ENCODE assay signal across 8 cellular contexts in genomic region chr1:26706315-26706714, GRCh38. TPM values are rescaled to one million over a fixed set of nuclear protein-coding genes. Genes with fewer than 3 reads are reported as not detected.
DNase-seq lines count a peak whose midpoint lies in the region; ATAC-seq and TF ChIP-seq lines count a peak whose summit lies in the region.

No MANE protein-coding gene starts in this region.

- peaks cover 61% of the 10 kb centered on the region for H3K4me1 ChIP-seq in ACC112 (ENCODE audit: control insufficient read depth, insufficient read depth, low read length, unreplicated experiment)
- H3K4me1 ChIP-seq in KMS-11 (ENCODE audit: low read depth, poor library complexity, severe bottlenecking), result peaks cover 82% of the 10 kb centered on the region

- no peak for DNase-seq in chondrocyte (ENCODE audit: low spot score)
- DNase-seq in natural killer cell, result no peak
- DNase-seq in endothelial cell (ENCODE audit: low spot score), result no peak
- no peak for DNase-seq in GM10266 (ENCODE audit: extremely low spot score)

- intact Hi-C loops in natural killer cell (cut with micrococcal nuclease), result loop anchor here (2.0 kb wide), 1 partner anchor 16 kb away; no protein-coding TSS in a partner anchor

- peaks cover 52% of the 10 kb centered on the region for H4K20me1 ChIP-seq in KMS-11 (ENCODE audit: insufficient read depth)

- TF ChIP-seq CTCF in KMS-11 (conservative IDR thresholded peaks at IDR 0.05; ENCODE audit: low read depth, low read length) (no peak), chondrocyte (IDR thresholded peaks at IDR 0.05) (no peak), natural killer cell (IDR thresholded peaks at IDR 0.05) (no peak), endothelial cell (IDR thresholded peaks at IDR 0.05; ENCODE audit: unreplicated experiment) (no peak), GM10266 (IDR thresholded peaks at IDR 0.05; ENCODE audit: control insufficient read depth, insufficient read depth, low read depth, missing control alignments) (no peak)

- H3K36me3 ChIP-seq in ACC112 (ENCODE audit: insufficient read depth, low read length) (peaks cover 3% of the 10 kb centered on the region; the same call in 1 of the 2 replicates), KMS-11 (ENCODE audit: insufficient read depth) (no peaks in the 10 kb centered on the region)

- H3K36me3 Mint-ChIP-seq in chondrocyte (ENCODE audit: low read depth) (peaks cover 2% of the 10 kb centered on the region), natural killer cell (no peaks in the 10 kb centered on the region), endothelial cell (ENCODE audit: low read depth, unreplicated experiment) (peaks cover 9% of the 10 kb centered on the region)

- no peak overlapping the region; the same call in 1 of the 2 replicates for H3K9ac ChIP-seq in KMS-11

- H3K79me2 ChIP-seq in ACC112 (ENCODE audit: control insufficient read depth, insufficient read depth, low read length, unreplicated experiment) (peaks cover 91% of the 10 kb centered on the region), KMS-11 (ENCODE audit: insufficient read depth, low read depth) (peaks cover 95% of the 10 kb centered on the region)

- peak overlapping the region; percentile 36; the same call in 1 of the 2 replicates for H3K4me2 ChIP-seq in KMS-11

- H3K27me3 Mint-ChIP-seq in chondrocyte (ENCODE audit: low read depth), result no peaks in the 10 kb centered on the region
- no peaks in the 10 kb centered on the region for H3K27me3 Mint-ChIP-seq in natural killer cell (ENCODE audit: low read depth in 2 of 2)
- H3K27me3 Mint-ChIP-seq in endothelial cell (ENCODE audit: unreplicated experiment), result no peaks in the 10 kb centered on the region

- H3K9me3 Mint-ChIP-seq in chondrocyte (ENCODE audit: low read depth), result no peaks in the 10 kb centered on the region
- H3K9me3 Mint-ChIP-seq in natural killer cell, result no peaks in the 10 kb centered on the region
- no peaks in the 10 kb centered on the region for H3K9me3 Mint-ChIP-seq in endothelial cell (ENCODE audit: unreplicated experiment)

- H3K27ac Mint-ChIP-seq in chondrocyte (ENCODE audit: unreplicated experiment) (peak overlapping the region; percentile 94), natural killer cell (peak overlapping the region; percentile 82 to 85), endothelial cell (ENCODE audit: unreplicated experiment) (no peak overlapping the region)

- H3K27ac ChIP-seq in ACC112 (ENCODE audit: low read depth, low read length) (peak overlapping the region; percentile 76), KMS-11 (peak overlapping the region; percentile 21; the same call in 1 of the 2 replicates)

- H2AFZ ChIP-seq in ACC112 (ENCODE audit: low read length, unreplicated experiment) (no peak overlapping the region), KMS-11 (ENCODE audit: low read depth) (no peak overlapping the region)

- peaks cover 43% of the 10 kb centered on the region for H3K4me1 Mint-ChIP-seq in chondrocyte (ENCODE audit: low read depth)
- peaks cover 35 to 52% of the 10 kb centered on the region in 2 donors for H3K4me1 Mint-ChIP-seq in natural killer cell
- peaks cover 24% of the 10 kb centered on the region for H3K4me1 Mint-ChIP-seq in endothelial cell (ENCODE audit: unreplicated experiment)

- H3K4me3 ChIP-seq in ACC112 (ENCODE audit: low read depth, low read length), result peak overlapping the region; percentile 44
- peak overlapping the region; percentile 33 for H3K4me3 ChIP-seq in KMS-11 (IDR thresholded peaks at IDR 0.05; ENCODE audit: insufficient read depth, low read depth, low read length)

- H3K4me3 Mint-ChIP-seq in chondrocyte (ENCODE audit: unreplicated experiment), result no peak overlapping the region
- peak overlapping the region; percentile 68 for H3K4me3 Mint-ChIP-seq in natural killer cell
- H3K4me3 Mint-ChIP-seq in endothelial cell (ENCODE audit: unreplicated experiment), result no peak overlapping the region

- peak in 1 of 3 donors; percentile 12 for ATAC-seq in natural killer cell
- ATAC-seq in HG03521 (IDR thresholded peaks at IDR 0.05; ENCODE audit: unreplicated experiment), result no peak
- ATAC-seq in HG03342 (IDR thresholded peaks at IDR 0.05; ENCODE audit: unreplicated experiment), result no peak

- H3K27me3 ChIP-seq in ACC112 (ENCODE audit: insufficient read depth, low read length), result no peaks in the 10 kb centered on the region
- no peaks in the 10 kb centered on the region for H3K27me3 ChIP-seq in KMS-11 (ENCODE audit: insufficient read depth, low read depth)

RNA-seq across cellular contexts. Expression of gene ARID1A, which starts 10.5 kb away (rescaled TPM):
- 56.1 to 59.5 TPM (median 57.2 TPM) in 3 replicates for total RNA-seq in chondrocyte
- 100 to 1,000 TPM; 199 to 214 (median 202) TPM for total RNA-seq in natural killer cell
- 115 TPM for total RNA-seq in endothelial cell (ENCODE audit: unreplicated experiment)
